ENCODE assay signal across 1 cellular context in genomic region chr2:18722101-18722500, GRCh38.
TF ChIP-seq lines count a peak whose summit lies in the region.

No MANE protein-coding gene starts in this region.

TF ChIP-seq in SK-N-SH, 30 proteins besides CTCF, POLR2A, EP300 and RAD21 (continued from another document):
- TF ChIP-seq USF1 (IDR thresholded peaks at IDR 0.05; ENCODE audit: borderline replicate concordance, low read depth) (no peak), JUND (IDR thresholded peaks at IDR 0.05) (no peak)
